8 cellular contexts compared by ENCODE assay signal in the genomic region with DNA sequence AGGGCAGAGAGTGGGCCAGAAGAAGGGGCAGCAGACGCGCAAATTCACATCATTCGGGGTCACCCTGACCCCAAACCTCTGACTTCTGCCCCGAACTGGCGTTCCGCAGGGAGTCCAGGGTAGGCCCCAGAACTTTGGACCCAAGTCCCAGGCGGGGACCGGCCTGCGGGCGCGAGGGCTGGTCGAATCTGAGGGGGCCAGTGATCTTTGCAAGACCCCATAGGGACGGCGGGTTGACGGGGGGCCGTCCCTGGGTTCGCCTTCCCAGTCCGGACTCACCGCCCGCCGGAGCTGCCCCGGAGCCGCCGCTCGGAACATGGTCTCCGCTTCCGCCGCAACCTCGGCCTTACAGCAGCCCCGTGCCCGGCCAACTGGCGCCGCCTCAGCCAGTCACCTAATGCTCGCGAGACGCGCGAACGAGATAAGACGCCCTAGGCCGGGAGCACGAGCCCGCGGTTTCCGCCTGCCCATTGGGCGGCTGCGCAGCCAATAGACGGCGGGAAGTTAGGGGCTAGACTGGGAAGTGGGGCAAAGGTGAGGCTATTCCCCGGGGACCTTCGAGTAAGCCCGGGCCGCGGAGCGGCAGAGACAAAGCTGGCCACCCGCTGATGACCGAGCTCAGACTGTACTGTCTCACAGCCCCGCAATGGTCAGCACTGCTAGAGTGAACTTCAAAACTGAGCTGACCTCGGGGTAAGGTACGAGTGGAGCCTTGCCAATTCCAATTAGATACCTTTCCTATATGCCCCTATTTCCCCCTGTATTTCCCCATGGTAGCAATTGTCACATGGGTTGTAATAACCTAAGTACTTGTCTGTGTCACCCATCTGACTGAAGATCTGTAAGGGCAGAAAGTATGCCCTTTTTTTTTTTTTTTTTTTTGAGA. TPM values are rescaled to one million over a fixed set of nuclear protein-coding genes. Genes with fewer than 3 reads are reported as not detected.
A peak's percentile ranks its signal among the peaks of the same experiment; 100 is the strongest.
DNase-seq lines count a peak whose midpoint lies in the region; ATAC-seq, FAIRE-seq and TF ChIP-seq lines count a peak whose summit lies in the region.

Gene ETFA (minus strand): TSS at position 399 of the 886 bp plus-strand sequence. CDS start 81 bp downstream, at position 318.

- H3K36me3 ChIP-seq in BE2C (no peaks in the 10 kb centered on the region), colonic mucosa (no peaks in the 10 kb centered on the region)

- H3K9me3 Mint-ChIP-seq in activated CD4-positive, alpha-beta T cell treated with anti-CD3 and anti-CD28 coated beads for 36 hours (ENCODE audit: low read depth), result no peaks in the 10 kb centered on the region

- H3K9ac ChIP-seq in colonic mucosa (ENCODE audit: low read depth in 2 of 2, low read length in 2 of 2), result peak within 1 kb of the TSS; percentile 89 to 96

- DNase-seq in BE2C (peak; percentile 99), GM19239 (ENCODE audit: insufficient read length, low spot score) (peak; percentile 93), NCI-H510A treated with DMSO at 0.1 percent for 48 hours (lab: John Stamatoyannopoulos, UW) (peak; percentile 87), colonic mucosa (peak; percentile 98)
- DNase-seq in activated CD4-positive, alpha-beta T cell treated with anti-CD3 and anti-CD28 coated beads for 36 hours, result peak; percentile 95
- DNase-seq in stimulated activated CD4-positive, alpha-beta T cell treated with anti-CD3 and anti-CD28 coated beads, Interleukin-1b, Interleukin-23, amount 100 ng/mL, for 24 hours (ENCODE audit: low read depth in 4 of 4, low spot score in 1 of 4), result peak; percentile 80 to 93 (median 84)

- POLR2A ChIA-PET in activated CD4-positive, alpha-beta T cell treated with anti-CD3 and anti-CD28 coated beads for 36 hours (lab: Charles Lee), result no interaction called here

- peak within 1 kb of the TSS; percentile 87 for H3K4me3 Mint-ChIP-seq in activated CD4-positive, alpha-beta T cell treated with anti-CD3 and anti-CD28 coated beads for 36 hours

- FAIRE-seq in GM19239 (lab: Jason Lieb, UNC), result peak; percentile 96

- H3K36me3 Mint-ChIP-seq in activated CD4-positive, alpha-beta T cell treated with anti-CD3 and anti-CD28 coated beads for 36 hours (ENCODE audit: low read depth), result peaks cover 5% of the 10 kb centered on the region

- H3K4me1 Mint-ChIP-seq in activated CD4-positive, alpha-beta T cell treated with anti-CD3 and anti-CD28 coated beads for 36 hours, result peaks cover 28% of the 10 kb centered on the region

- H3K9me3 ChIP-seq in BE2C (no peaks in the 10 kb centered on the region), colonic mucosa (no peaks in the 10 kb centered on the region)

- H3K4me3 ChIP-seq in BE2C (ENCODE audit: low read depth, low read length) (peak within 1 kb of the TSS; percentile 88), colonic mucosa (peak within 1 kb of the TSS; percentile 70)

- ATAC-seq in HG03442 (IDR thresholded peaks at IDR 0.05; ENCODE audit: unreplicated experiment), result peak; percentile 98
- ATAC-seq in activated CD4-positive, alpha-beta T cell treated with anti-CD3 and anti-CD28 coated beads for 36 hours, result peak; percentile 98

- no peaks in the 10 kb centered on the region for H3K27me3 Mint-ChIP-seq in activated CD4-positive, alpha-beta T cell treated with anti-CD3 and anti-CD28 coated beads for 36 hours

- intact Hi-C loops in activated CD4-positive, alpha-beta T cell treated with anti-CD3 and anti-CD28 coated beads for 36 hours (cut with DNase I, micrococcal nuclease), result loop anchor here in 1 of 2 experiments (1.0 to 5.0 kb wide), 5 partner anchors 25 to 1109 kb away; partner anchors contain the start of genes HMG20A, ISL2, PEAK1 and SCAPER
- intact Hi-C loops in colonic mucosa (cut with DNase I), result no loop called here

- H3K27ac ChIP-seq in colonic mucosa (peak within 1 kb of the TSS; percentile 84), layer of hippocampus (ENCODE audit: low read depth, low read length) (peak within 1 kb of the TSS; percentile 60)

- H3K27ac Mint-ChIP-seq in activated CD4-positive, alpha-beta T cell treated with anti-CD3 and anti-CD28 coated beads for 36 hours, result peak within 1 kb of the TSS; percentile 69

- H3K27me3 ChIP-seq in BE2C, result no peaks in the 10 kb centered on the region
- no peaks in the 10 kb centered on the region for H3K27me3 ChIP-seq in colonic mucosa
- no peaks in the 10 kb centered on the region for H3K27me3 ChIP-seq in layer of hippocampus (ENCODE audit: control insufficient read depth, insufficient read depth, low read length)

- H3K4me1 ChIP-seq in BE2C (no peaks in the 10 kb centered on the region), colonic mucosa (peaks cover 11% of the 10 kb centered on the region)

- CTCF ChIA-PET in activated CD4-positive, alpha-beta T cell treated with anti-CD3 and anti-CD28 coated beads for 36 hours (lab: Charles Lee), result interaction anchor here (0.6 to 1.0 kb wide), 4 partner anchors 18 to 90 kb away, joined by 3 to 4 read pairs (median 3); no protein-coding TSS in a partner anchor

- TF ChIP-seq CTCF in BE2C (IDR thresholded peaks at IDR 0.05; ENCODE audit: low read depth, low read length), result no peak
- no peak for TF ChIP-seq CTCF in colonic mucosa (IDR thresholded peaks at IDR 0.05)

RNA-seq across cellular contexts. Expression of gene ETFA, which starts in this region (rescaled TPM):
- polyA plus RNA-seq in BE2C (2012; ENCODE audit: insufficient read depth, insufficient read length, low read depth), result 159 TPM
- 100 to 1,000 TPM; 100 to 136 TPM for total RNA-seq in activated CD4-positive, alpha-beta T cell treated with anti-CD3 and anti-CD28 coated beads for 36 hours
- 100 to 1,000 TPM; 300 to 366 TPM for total RNA-seq in colonic mucosa

Comparison
In these comparisons a context has a peak if more than half of its experiments do, and no peak if none do; other contexts are left out.
1. Peak in every context shown above with its lines: DNase-seq, ATAC-seq, H3K4me3 ChIP-seq and H3K27ac ChIP-seq.